ENCODE assay signal across 30 cellular contexts in the genomic region with DNA sequence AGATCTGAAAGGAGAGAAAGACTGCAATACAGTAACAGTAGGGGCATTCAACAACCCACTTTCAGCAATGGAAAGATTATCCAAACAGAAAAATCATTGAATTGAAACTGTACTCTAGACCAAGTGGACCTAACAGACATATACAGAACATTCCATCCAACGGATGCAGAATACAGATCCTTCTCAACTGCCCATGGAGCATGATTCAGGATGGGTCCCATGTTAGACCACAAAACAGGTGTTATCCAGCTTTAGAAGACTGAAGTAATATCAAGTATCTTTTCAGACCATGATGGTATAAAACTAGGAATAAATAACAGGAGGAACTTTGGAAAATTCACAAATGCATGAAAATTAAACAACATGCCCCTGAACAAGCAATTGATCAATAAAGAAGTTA.
"Had no signal": no experiment of that assay in that cellular context is flagged by ENCODE, and none has a peak within 500 bp of the region (broad histone marks: within the 10 kb centered on the region; RNA-seq: fewer than 3 reads in every experiment).

No MANE protein-coding gene starts in this region.

- H3K36me3 Mint-ChIP-seq: activated naive CD4-positive, alpha-beta T cell treated with anti-CD3 and anti-CD28 coated beads, Interleukin-2, amount 50 U/mL, for 72 hours; WTC11 had no signal

- H3K9me3 ChIP-seq: adrenal gland, MG63, Peyer's patch had no signal

- H3K27me3 Mint-ChIP-seq: activated CD4-positive, alpha-beta T cell treated with anti-CD3 and anti-CD28 coated beads for 36 hours; activated CD4-positive, alpha-beta T cell treated with anti-CD3 and anti-CD28 coated beads, Interleukin-2, amount 10 ng/mL, durations not matched to agents 7 days and 5 days had no signal

- H3K9me3 Mint-ChIP-seq: activated naive CD4-positive, alpha-beta T cell treated with anti-CD3 and anti-CD28 coated beads for 36 hours; activated T-helper 1 cell treated with anti-CD3 and anti-CD28 coated beads, Interleukin-12 subunit alpha, Interleukin-12 subunit beta, Interleukin-2, Interleukin-4 antibody, amounts not matched to agents 30 ng/mL and 10 ng/mL and 1 ng/mL, durations not matched to agents 14 hours and 24 hours and 36 hours; T-helper 1 cell treated with Interleukin-12 subunit alpha and Interleukin-12 subunit beta and Interleukin-4 antibody, amounts not matched to agents 30 μg/mL and 1 μg/mL, for 36 hours; T-helper 2 cell treated with Interferon-gamma antibody and Interleukin-4, amounts not matched to agents 5 μg/mL and 100 μg/mL, for 36 hours had no signal

- FAIRE-seq: bronchial epithelial cell, TTC549 had no signal

- H3K27me3 ChIP-seq: adrenal gland, MG63, Peyer's patch had no signal

- H3K4me1 ChIP-seq: adrenal gland, Peyer's patch had no signal

- ATAC-seq: activated CD4-positive, alpha-beta T cell treated with anti-CD3 and anti-CD28 coated beads for 36 hours; activated CD4-positive, CD25-positive, alpha-beta regulatory T cell treated with anti-CD3 and anti-CD28 coated beads, Interleukin-2, amount 50 U/mL, for 24 hours; activated CD8-positive, alpha-beta T cell treated with anti-CD3 and anti-CD28 coated beads, Interleukin-2, amount 10 ng/mL, durations not matched to agents 7 days and 5 days; activated naive CD4-positive, alpha-beta T cell treated with anti-CD3 and anti-CD28 coated beads, Interleukin-2, amount 50 U/mL, for 72 hours; activated T-cell treated with anti-CD3 and anti-CD28 coated beads, Interleukin-2, amount 50 U/mL, for 4 hours; WTC11 had no signal

- H3K4me3 Mint-ChIP-seq: activated CD4-positive, alpha-beta T cell treated with anti-CD3 and anti-CD28 coated beads for 36 hours; activated CD4-positive, alpha-beta T cell treated with anti-CD3 and anti-CD28 coated beads, Interleukin-2, amount 10 ng/mL, durations not matched to agents 7 days and 5 days; activated CD8-positive, alpha-beta T cell treated with anti-CD3 and anti-CD28 coated beads, Interleukin-2, amount 10 ng/mL, durations not matched to agents 7 days and 5 days; activated naive CD4-positive, alpha-beta T cell treated with anti-CD3 and anti-CD28 coated beads for 36 hours; activated T-cell treated with anti-CD3 and anti-CD28 coated beads, Interleukin-2, amount 50 U/mL, for 4 hours; activated T-helper 1 cell treated with anti-CD3 and anti-CD28 coated beads, Interleukin-12 subunit alpha, Interleukin-12 subunit beta, Interleukin-2, Interleukin-4 antibody, amounts not matched to agents 30 ng/mL and 10 ng/mL and 1 ng/mL, durations not matched to agents 14 hours and 24 hours and 36 hours; brain; T-helper 1 cell treated with Interleukin-12 subunit alpha and Interleukin-12 subunit beta and Interleukin-4 antibody, amounts not matched to agents 30 μg/mL and 1 μg/mL, for 36 hours; T-helper 2 cell treated with Interferon-gamma antibody and Interleukin-4, amounts not matched to agents 5 μg/mL and 100 μg/mL, for 36 hours; WTC11 had no signal

- H3K36me3 ChIP-seq: adrenal gland, MG63, Peyer's patch had no signal

- DNase-seq: activated CD4-positive, alpha-beta T cell treated with anti-CD3 and anti-CD28 coated beads for 36 hours; activated CD4-positive, alpha-beta T cell treated with anti-CD3 and anti-CD28 coated beads, Interleukin-2, amount 10 ng/mL, durations not matched to agents 7 days and 5 days; activated CD4-positive, alpha-beta T cell treated with anti-CD3 and anti-CD28 coated beads, Interleukin-2, amount 50 U/mL, for 48 hours; activated CD8-positive, alpha-beta T cell treated with anti-CD3 and anti-CD28 coated beads, Interleukin-2, amount 10 ng/mL, durations not matched to agents 7 days and 5 days; activated gamma-delta T cell treated with Interleukin-2 at 50 U/mL for 16 hours; activated naive CD4-positive, alpha-beta T cell treated with anti-CD3 and anti-CD28 coated beads for 36 hours; activated T-cell treated with anti-CD3 and anti-CD28 coated beads for 4 hours; activated T-cell treated with anti-CD3 and anti-CD28 coated beads, Interleukin-2, amount 50 U/mL, for 4 hours; adrenal gland; caudate nucleus; cerebellar nuclear complex; MG63; NCI-H1048; NCI-H1105 treated with DMSO at 0.1 percent for 48 hours; NCI-H1436 treated with DMSO at 0.1 percent for 48 hours; NCI-H1694 treated with DMSO at 0.1 percent for 48 hours; NCI-H2029; NCI-H345; NCI-H524 treated with DMSO at 0.1 percent for 48 hours; Peyer's patch; Right ventricle myocardium superior had no signal

- H3K4me3 ChIP-seq: adrenal gland, MG63, Peyer's patch had no signal

- H3K27ac ChIP-seq: adrenal gland, Peyer's patch had no signal

- H3K27ac Mint-ChIP-seq: activated CD4-positive, alpha-beta T cell treated with anti-CD3 and anti-CD28 coated beads for 36 hours; activated CD8-positive, alpha-beta T cell treated with anti-CD3 and anti-CD28 coated beads, Interleukin-2, amount 10 ng/mL, durations not matched to agents 7 days and 5 days; activated naive CD4-positive, alpha-beta T cell treated with anti-CD3 and anti-CD28 coated beads for 36 hours; activated naive CD4-positive, alpha-beta T cell treated with anti-CD3 and anti-CD28 coated beads, Interleukin-2, amount 50 U/mL, for 72 hours; activated T-helper 1 cell treated with anti-CD3 and anti-CD28 coated beads, Interleukin-12 subunit alpha, Interleukin-12 subunit beta, Interleukin-2, Interleukin-4 antibody, amounts not matched to agents 30 ng/mL and 10 ng/mL and 1 ng/mL, durations not matched to agents 14 hours and 24 hours and 36 hours; brain; T-helper 1 cell treated with Interleukin-12 subunit alpha and Interleukin-12 subunit beta and Interleukin-4 antibody, amounts not matched to agents 30 μg/mL and 1 μg/mL, for 36 hours; T-helper 2 cell treated with Interferon-gamma antibody and Interleukin-4, amounts not matched to agents 5 μg/mL and 100 μg/mL, for 36 hours; WTC11 had no signal

- H3K4me1 Mint-ChIP-seq: activated CD4-positive, alpha-beta T cell treated with anti-CD3 and anti-CD28 coated beads for 36 hours; activated CD4-positive, alpha-beta T cell treated with anti-CD3 and anti-CD28 coated beads, Interleukin-2, amount 10 ng/mL, durations not matched to agents 7 days and 5 days; brain had no signal
